11 cellular contexts compared by ENCODE assay signal in the genomic region with DNA sequence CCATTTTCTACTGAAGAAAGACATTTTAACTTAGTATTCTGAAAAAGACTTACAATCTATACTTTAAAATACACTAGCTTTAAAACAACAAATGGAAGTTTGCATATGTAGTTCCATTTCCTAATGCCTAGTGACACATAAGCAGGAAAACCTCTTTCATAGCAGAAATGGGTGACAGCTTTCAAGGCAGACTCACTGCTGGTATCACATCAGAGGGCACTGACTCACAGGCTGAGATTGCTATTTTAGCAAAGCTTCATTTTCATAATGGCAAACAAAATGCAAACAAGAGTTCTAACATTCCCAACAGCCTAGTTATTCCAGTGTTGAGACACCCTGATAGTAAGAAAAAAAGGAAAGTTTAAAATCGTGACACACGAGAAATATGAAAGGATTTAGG. TPM values are rescaled to one million over a fixed set of nuclear protein-coding genes. Genes with fewer than 3 reads are reported as not detected.
DNase-seq lines count a peak whose midpoint lies in the region; ATAC-seq and TF ChIP-seq lines count a peak whose summit lies in the region.
"Had no signal": no experiment of that assay in that cellular context is flagged by ENCODE, and none has a peak within 500 bp of the region (broad histone marks: within the 10 kb centered on the region; RNA-seq: fewer than 3 reads in every experiment).

No MANE protein-coding gene starts in this region.

- no peak overlapping the region for H3K4me3 ChIP-seq in AG04449 (ENCODE audit: low read depth, low read length)
- H3K4me3 ChIP-seq in left lung = no peak overlapping the region
- H3K4me3 ChIP-seq: PC-9 had no signal

- no peaks in the 10 kb centered on the region for H3K27me3 ChIP-seq in left lung

- intact Hi-C loops in left lung (cut with DNase I) = no loop called here

- TF ChIP-seq CTCF in AG04449 (IDR thresholded peaks at IDR 0.05; ENCODE audit: insufficient read depth, low read length, missing control alignments) = no peak
- TF ChIP-seq CTCF in left lung (IDR thresholded peaks at IDR 0.05) = no peak

- POLR2A ChIA-PET in AG04449 (lab: Yijun Ruan, JAX) = interaction anchor here (1.5 kb wide), 1 partner anchor 17 kb away, joined by 3 read pairs; no protein-coding TSS in a partner anchor

- H3K4me1 ChIP-seq in left lung = peaks cover 0 to 48% of the 10 kb centered on the region in 2 donors

- ATAC-seq in left lung (peak; percentile 45), HG03280 (IDR thresholded peaks at IDR 0.05; ENCODE audit: unreplicated experiment) (no peak)

- H3K27ac ChIP-seq in left lung = peak overlapping the region in 1 of 2 donors; percentile 2
- H3K27ac ChIP-seq: PC-9 had no signal

- DNase-seq in AG04449 (ENCODE audit: low read depth, low spot score) = peak; percentile 68
- peak; percentile 80 for DNase-seq in HCEC 1CT
- DNase-seq in amniotic stem cell (lab: John Stamatoyannopoulos, UW) = peak; percentile 54
- no peak for DNase-seq in left lung
- DNase-seq in NCI-H748 (lab: John Stamatoyannopoulos, UW; ENCODE audit: unreplicated experiment) = no peak
- no peak for DNase-seq in stimulated activated CD4-positive, alpha-beta T cell treated with anti-CD3 and anti-CD28 coated beads, Interleukin-2, amount 100 ng/mL, for 24 hours
- DNase-seq in activated CD8-positive, alpha-beta memory T cell treated with anti-CD3 and anti-CD28 coated beads, Interleukin-2, amount 50 U/mL, for 48 hours = no peak
- DNase-seq: COR-L47, GOT3 had no signal

- no peaks in the 10 kb centered on the region for H3K9me3 ChIP-seq in left lung

- H3K36me3 ChIP-seq in left lung = peaks cover 0 to 42% of the 10 kb centered on the region in 2 donors

- CTCF ChIA-PET in AG04449 (lab: Yijun Ruan, JAX) = interaction anchor here (0.7 to 2.9 kb wide), 2 partner anchors 17 to 171 kb away, joined by 4 to 20 read pairs; no protein-coding TSS in a partner anchor

RNA-seq across cellular contexts. Expression of gene GSPT1, which starts 19.0 kb away (rescaled TPM):
- total RNA-seq in left lung = 100 to 1,000 TPM; 110 to 140 TPM

RNA-seq across cellular contexts. Expression of gene NPIPB2, which starts 45.1 kb away (rescaled TPM):
- 10 to 100 TPM in 1 of 2 donors, 1 to 10 TPM in 1; 6.1 to 10.2 TPM for total RNA-seq in left lung

RNA-seq across cellular contexts. Expression of gene RSL1D1, which starts 45.4 kb away (rescaled TPM):
- 100 to 1,000 TPM in 1 of 2 donors, 10 to 100 TPM in 1; 88.3 to 102 TPM for total RNA-seq in left lung

Comparison
In these comparisons a context has a peak if more than half of its experiments do, and no peak if none do; other contexts are left out.
1. DNase-seq: peak in AG04449 (single experiment), HCEC 1CT (single experiment) and amniotic stem cell (single experiment); none in left lung (0 of 2), NCI-H748 (single experiment), stimulated activated CD4-positive, alpha-beta T cell treated with anti-CD3 and anti-CD28 coated beads, Interleukin-2, amount 100 ng/mL, for 24 hours (0 of 2) and activated CD8-positive, alpha-beta memory T cell treated with anti-CD3 and anti-CD28 coated beads, Interleukin-2, amount 50 U/mL, for 48 hours (single experiment).